ENCODE assay signal across 14 cellular contexts in the genomic region with DNA sequence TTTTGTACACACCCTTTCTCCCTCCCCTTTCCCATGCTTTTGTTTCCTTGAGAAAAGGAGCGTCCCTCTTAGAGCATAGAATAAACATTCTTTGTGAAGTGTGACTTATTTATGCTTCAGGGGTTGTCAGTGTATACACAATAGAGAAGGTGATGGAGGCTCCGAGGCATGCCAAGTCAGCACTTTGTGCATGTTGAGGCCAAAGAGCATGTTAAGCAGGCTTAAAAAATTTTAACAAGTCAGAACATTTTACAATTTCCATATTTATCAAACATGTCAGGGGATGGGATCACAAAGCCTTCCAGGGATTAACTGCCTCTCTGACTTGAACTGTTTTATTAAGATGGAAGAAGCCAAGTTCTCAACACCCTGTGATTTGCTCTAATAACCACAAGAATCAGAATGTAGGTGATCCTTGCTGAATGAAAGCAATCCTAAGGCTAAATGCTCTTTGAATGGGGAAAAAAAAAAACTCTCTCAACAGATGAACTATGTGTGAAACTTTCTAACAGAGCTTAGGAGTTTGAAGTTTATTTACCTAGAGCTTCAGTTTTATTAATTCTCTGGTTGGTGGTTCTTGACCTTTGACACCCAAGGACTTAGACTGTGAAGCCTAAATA.
A peak's percentile ranks its signal among the peaks of the same experiment; 100 is the strongest.
DNase-seq lines count a peak whose midpoint lies in the region; ATAC-seq, FAIRE-seq and TF ChIP-seq lines count a peak whose summit lies in the region.
"Had no signal": no experiment of that assay in that cellular context is flagged by ENCODE, and none has a peak within 500 bp of the region (broad histone marks: within the 10 kb centered on the region; RNA-seq: fewer than 3 reads in every experiment).

No MANE protein-coding gene starts in this region.

- H3K36me3 ChIP-seq in HepG2 (replicated peaks in 1 of 2; ENCODE audit: control insufficient read depth in 1 of 2, insufficient read depth in 2 of 2, low read length in 2 of 2) (no peaks in the 10 kb centered on the region), right lobe of liver (no peaks in the 10 kb centered on the region), bronchial epithelial cell (ENCODE audit: control insufficient read depth, insufficient read depth, low read length) (no peaks in the 10 kb centered on the region), muscle layer of duodenum (ENCODE audit: control insufficient read depth in 1 of 2, insufficient read depth in 2 of 2, low read length in 2 of 2) (no peaks in the 10 kb centered on the region), vagina (no peaks in the 10 kb centered on the region)
- H3K36me3 ChIP-seq: brain microvascular endothelial cell, right atrium auricular region, WERI-Rb-1 had no signal

- H2AFZ ChIP-seq in HepG2 (ENCODE audit: low read length), result no peak overlapping the region

- no peak for FAIRE-seq in HepG2 (lab: Jason Lieb, UNC)
- no peak for FAIRE-seq in bronchial epithelial cell (lab: Jason Lieb, UNC)
- FAIRE-seq: H54 had no signal

- no peak overlapping the region for H3K9ac ChIP-seq in HepG2 (ENCODE audit: insufficient read depth, low read depth, low read length)

- H3K9me3 ChIP-seq in HepG2 (ENCODE audit: low read length) (no peaks in the 10 kb centered on the region), right lobe of liver (no peaks in the 10 kb centered on the region), muscle layer of duodenum (ENCODE audit: control insufficient read depth in 1 of 2, low read length in 2 of 2) (no peaks in the 10 kb centered on the region), vagina (no peaks in the 10 kb centered on the region)
- H3K9me3 ChIP-seq: right atrium auricular region had no signal

- no peaks in the 10 kb centered on the region for H3K79me2 ChIP-seq in HepG2 (ENCODE audit: insufficient read depth, low read length)

- BruUV-seq in HepG2 (replicated peaks; lab: Mats Ljungman, UMichigan), result no TSS peak

- in situ Hi-C loops in HepG2 (cut with HindIII; ENCODE audit: extremely low pct_ligation_motif_present, low pct_unique_long_range_greater_than_20kb), result no loop called here

- no peaks in the 10 kb centered on the region for H4K20me1 ChIP-seq in HepG2 (ENCODE audit: insufficient read depth, low read length)

- peaks cover 5% of the 10 kb centered on the region; the same call in 1 of the 2 replicates for H3K4me1 ChIP-seq in HepG2 (ENCODE audit: insufficient read depth, low read length)
- no peaks in the 10 kb centered on the region for H3K4me1 ChIP-seq in right lobe of liver
- peaks cover 6 to 18% of the 10 kb centered on the region in 2 donors for H3K4me1 ChIP-seq in muscle layer of duodenum (ENCODE audit: control insufficient read depth in 1 of 2, insufficient read depth in 2 of 2, low read length in 2 of 2)
- H3K4me1 ChIP-seq in vagina, result peaks cover 29% of the 10 kb centered on the region
- H3K4me1 ChIP-seq: right atrium auricular region had no signal

- no peak overlapping the region for H3K4me2 ChIP-seq in HepG2 (ENCODE audit: low read depth, low read length)

- DNase-seq in HepG2 (ENCODE audit: low spot score) (no peak), right lobe of liver (no peak), bronchial epithelial cell (ENCODE audit: low read depth) (peak; percentile 94), vagina (ENCODE audit: extremely low spot score in 2 of 2) (no peak), hippocampal formation (lab: John Stamatoyannopoulos, UW) (no peak), 8988T (no peak)
- DNase-seq: activated T-cell treated with anti-CD3 and anti-CD28 coated beads, Interleukin-2, amount 50 U/mL, for 1 hour; brain microvascular endothelial cell; left ventricle myocardium superior; WERI-Rb-1 had no signal

- H3K4me3 ChIP-seq in HepG2 (replicated peaks in 1 of 3; ENCODE audit: insufficient read depth in 1 of 3, low read depth in 2 of 3, low read length in 3 of 3) (no peak overlapping the region), right lobe of liver (no peak overlapping the region), bronchial epithelial cell (ENCODE audit: low read depth, low read length) (no peak overlapping the region), muscle layer of duodenum (ENCODE audit: low read depth in 1 of 2, low read length in 2 of 2) (no peak overlapping the region), vagina (no peak overlapping the region)
- H3K4me3 ChIP-seq: right atrium auricular region had no signal

- CTCF ChIA-PET in HepG2 (lab: Yijun Ruan, JAX; ENCODE audit: low intra/inter-chr PET ratio, low total read pairs), result no interaction called here

- TF ChIP-seq POLR2A in HepG2 (IDR thresholded peaks at IDR 0.05; ENCODE audit: insufficient read depth in 1 of 2, low read depth in 2 of 2, low read length in 2 of 2), result no peak
- no peak for TF ChIP-seq POLR2A in right lobe of liver (IDR thresholded peaks at IDR 0.05)
- no peak for TF ChIP-seq POLR2A in vagina (IDR thresholded peaks at IDR 0.05)

- TF ChIP-seq EP300 in HepG2 (IDR thresholded peaks at IDR 0.05; ENCODE audit: low read depth in 2 of 2, low read length in 2 of 2) (no peak), HepG2 (CRISPR knock-in tag; IDR thresholded peaks at IDR 0.05; ENCODE audit: borderline replicate concordance) (no peak)

- 78% methylated on average over 2 of the region's 2 CpGs for WGBS in HepG2 (ENCODE audit: low lambda C conversion rate)
- WGBS in right lobe of liver (ENCODE audit: insufficient coverage, low coverage, low lambda C conversion rate, missing lambda C conversion rate), result 61% methylated on average over 2 of the region's 2 CpGs

- TF ChIP-seq CTCF in HepG2 (CRISPR knock-in tag; IDR thresholded peaks at IDR 0.05) (no peak), right lobe of liver (IDR thresholded peaks at IDR 0.05) (no peak), bronchial epithelial cell (IDR thresholded peaks at IDR 0.05; ENCODE audit: insufficient read depth, low read length, severe bottlenecking) (no peak), vagina (IDR thresholded peaks at IDR 0.05) (no peak)

- no peaks in the 10 kb centered on the region; a peak in 1 of 5 replicates for H3K27me3 ChIP-seq in HepG2 (ENCODE audit: control insufficient read depth in 1 of 2, insufficient read depth in 2 of 2, low read length in 2 of 2)
- H3K27me3 ChIP-seq in right lobe of liver, result no peaks in the 10 kb centered on the region
- no peaks in the 10 kb centered on the region for H3K27me3 ChIP-seq in bronchial epithelial cell (ENCODE audit: control insufficient read depth, insufficient read depth, low read length)
- H3K27me3 ChIP-seq in muscle layer of duodenum (ENCODE audit: low read depth, low read length), result no peaks in the 10 kb centered on the region
- H3K27me3 ChIP-seq in vagina, result no peaks in the 10 kb centered on the region
- H3K27me3 ChIP-seq: brain microvascular endothelial cell, right atrium auricular region had no signal

- H3K27ac ChIP-seq in HepG2 (ENCODE audit: extremely low read length, insufficient read depth, low read length) (no peak overlapping the region), right lobe of liver (no peak overlapping the region), muscle layer of duodenum (ENCODE audit: low read length) (peak overlapping the region; percentile 21), vagina (peak overlapping the region; percentile 45)
- H3K27ac ChIP-seq: brain microvascular endothelial cell, right atrium auricular region, WERI-Rb-1 had no signal

- POLR2A ChIA-PET in HepG2 (lab: Yijun Ruan, JAX), result no interaction called here

- no peak for TF ChIP-seq RAD21 in HepG2 (CRISPR knock-in tag; IDR thresholded peaks at IDR 0.05)

- intact Hi-C loops in HepG2 (cut with micrococcal nuclease; ENCODE audit: unreplicated experiment) (no loop called here), right lobe of liver (cut with DNase I) (no loop called here), vagina (cut with DNase I) (no loop called here)

- no peak for ATAC-seq in HepG2
- ATAC-seq in right lobe of liver, result no peak
- no peak for ATAC-seq in GM18867 (IDR thresholded peaks at IDR 0.05; ENCODE audit: unreplicated experiment)
- ATAC-seq: left ventricle myocardium superior had no signal

TF ChIP-seq in HepG2, 621 proteins besides CTCF, POLR2A, EP300 and RAD21:
- TF ChIP-seq MAFF (IDR thresholded peaks at IDR 0.05; ENCODE audit: low read depth, low read length), result peak; percentile 91
- peak; percentile 86 to 94 for TF ChIP-seq MAFK (conservative IDR thresholded peaks at IDR 0.05 in 1 of 2, IDR thresholded peaks at IDR 0.05 in 1 of 2; ENCODE audit: low read length in 2 of 2)
- TF ChIP-seq FOXM1 (CRISPR knock-in tag; IDR thresholded peaks at IDR 0.05), result no peak

Comparison
In these comparisons a context has a peak if more than half of its experiments do, and no peak if none do; other contexts are left out.
1. H3K27ac ChIP-seq: peak in muscle layer of duodenum (single experiment) and vagina (single experiment); none in HepG2 (single experiment) and right lobe of liver (0 of 3).